In the genomic region with DNA sequence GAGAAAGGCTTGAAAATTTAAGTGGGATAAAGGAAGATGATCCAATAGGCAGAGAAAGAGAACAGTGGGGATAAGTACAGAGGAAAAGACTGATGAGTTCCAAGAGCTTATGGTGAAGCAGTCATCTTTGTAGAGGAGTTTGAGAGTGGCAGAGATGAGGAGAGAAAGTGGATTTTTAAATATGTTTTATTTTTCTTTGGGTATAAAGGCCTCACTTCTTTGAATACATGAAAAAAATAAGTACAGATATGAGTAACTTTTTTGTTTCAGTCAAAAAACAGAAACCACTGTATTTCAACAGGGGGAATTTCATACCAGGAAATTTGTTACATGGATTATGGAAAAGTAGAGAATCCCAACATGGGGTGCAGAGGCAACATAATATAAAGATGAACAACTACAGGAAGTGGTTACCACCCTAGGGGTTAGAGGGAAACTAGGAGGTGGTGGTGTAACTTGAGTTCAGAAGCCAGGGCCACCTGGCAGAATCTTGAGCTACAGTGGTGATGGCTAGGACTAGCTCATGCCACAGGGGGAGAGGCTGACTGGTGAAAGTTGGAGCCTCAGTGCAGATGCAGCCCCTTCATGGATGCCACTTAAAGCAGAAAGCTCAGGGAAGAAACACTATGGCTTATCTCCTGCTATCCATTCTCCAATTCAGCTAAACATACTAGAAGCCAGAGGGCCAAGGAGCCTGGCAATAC, we compare ENCODE assay signal across 2 cellular contexts.
TF ChIP-seq lines count a peak whose summit lies in the region.

No MANE protein-coding gene starts in this region.

TF ChIP-seq in GM12878, 131 proteins besides CTCF, POLR2A, EP300 and RAD21:
- peak; percentile 84 for TF ChIP-seq DPF2 (IDR thresholded peaks at IDR 0.05)
- TF ChIP-seq SKIL (IDR thresholded peaks at IDR 0.05; ENCODE audit: low read depth, poor library complexity, severe bottlenecking): peak; percentile 11
- TF ChIP-seq SMARCA5 (IDR thresholded peaks at IDR 0.05): peak; percentile 72; the same call in 1 of the 2 replicates
- no peak for TF ChIP-seq NFYA (IDR thresholded peaks at IDR 0.05; ENCODE audit: borderline replicate concordance, low read depth, low read length)
- no peak for TF ChIP-seq ZSCAN29 (IDR thresholded peaks at IDR 0.05)
- TF ChIP-seq MEF2B (IDR thresholded peaks at IDR 0.05; ENCODE audit: partially characterized antibody, poor library complexity, severe bottlenecking): peak; percentile 31
- TF ChIP-seq NFIC (IDR thresholded peaks at IDR 0.05; ENCODE audit: low read depth, low read length): peak; percentile 19; the same call in 1 of the 2 replicates
- TF ChIP-seq EED (IDR thresholded peaks at IDR 0.05; ENCODE audit: low read depth): peak; percentile 59; the same call in 1 of the 2 replicates
- TF ChIP-seq IKZF2 (IDR thresholded peaks at IDR 0.05): peak; percentile 82 to 84; a peak in 3 of 4 replicates
- 0 out of 2 replicates have a peak, but pooled peaks have one; percentile 37 for TF ChIP-seq TCF12 (IDR thresholded peaks at IDR 0.05; ENCODE audit: low read depth, low read length)
- TF ChIP-seq GATAD2B (conservative IDR thresholded peaks at IDR 0.05; ENCODE audit: low read depth): 0 out of 2 replicates have a peak, but pooled peaks have one; percentile 31
- peak; percentile 59 for TF ChIP-seq JUNB (IDR thresholded peaks at IDR 0.05)
- TF ChIP-seq IKZF1 (conservative IDR thresholded peaks at IDR 0.05): peak; percentile 82
- no peak for TF ChIP-seq CBFB (IDR thresholded peaks at IDR 0.05; ENCODE audit: low read depth)
- peak; percentile 50 for TF ChIP-seq RUNX3 (IDR thresholded peaks at IDR 0.05; ENCODE audit: low read length)

TF ChIP-seq in HepG2, 621 proteins besides CTCF, POLR2A, EP300 and RAD21:
- TF ChIP-seq, protein P1, sequence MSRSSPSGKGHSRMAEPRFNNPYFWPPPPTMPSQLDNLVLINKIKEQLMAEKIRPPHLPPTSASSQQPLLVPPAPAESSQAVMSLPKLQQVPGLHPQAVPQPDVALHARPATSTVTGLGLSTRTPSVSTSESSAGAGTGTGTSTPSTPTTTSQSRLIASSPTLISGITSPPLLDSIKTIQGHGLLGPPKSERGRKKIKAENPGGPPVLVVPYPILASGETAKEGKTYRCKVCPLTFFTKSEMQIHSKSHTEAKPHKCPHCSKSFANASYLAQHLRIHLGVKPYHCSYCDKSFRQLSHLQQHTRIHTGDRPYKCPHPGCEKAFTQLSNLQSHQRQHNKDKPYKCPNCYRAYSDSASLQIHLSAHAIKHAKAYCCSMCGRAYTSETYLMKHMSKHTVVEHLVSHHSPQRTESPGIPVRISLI (CRISPR knock-in tag; IDR thresholded peaks at IDR 0.05; ENCODE audit: borderline replicate concordance): no peak
- TF ChIP-seq ARID3A (IDR thresholded peaks at IDR 0.05; ENCODE audit: low read depth, low read length): no peak
- TF ChIP-seq, protein P2, sequence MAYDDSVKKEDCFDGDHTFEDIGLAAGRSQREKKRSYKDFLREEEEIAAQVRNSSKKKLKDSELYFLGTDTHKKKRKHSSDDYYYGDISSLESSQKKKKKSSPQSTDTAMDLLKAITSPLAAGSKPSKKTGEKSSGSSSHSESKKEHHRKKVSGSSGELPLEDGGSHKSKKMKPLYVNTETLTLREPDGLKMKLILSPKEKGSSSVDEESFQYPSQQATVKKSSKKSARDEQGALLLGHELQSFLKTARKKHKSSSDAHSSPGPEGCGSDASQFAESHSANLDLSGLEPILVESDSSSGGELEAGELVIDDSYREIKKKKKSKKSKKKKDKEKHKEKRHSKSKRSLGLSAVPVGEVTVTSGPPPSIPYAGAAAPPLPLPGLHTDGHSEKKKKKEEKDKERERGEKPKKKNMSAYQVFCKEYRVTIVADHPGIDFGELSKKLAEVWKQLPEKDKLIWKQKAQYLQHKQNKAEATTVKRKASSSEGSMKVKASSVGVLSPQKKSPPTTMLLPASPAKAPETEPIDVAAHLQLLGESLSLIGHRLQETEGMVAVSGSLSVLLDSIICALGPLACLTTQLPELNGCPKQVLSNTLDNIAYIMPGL (CRISPR knock-in tag; IDR thresholded peaks at IDR 0.05; ENCODE audit: borderline replicate concordance in 1 of 2, low read depth in 1 of 2): no peak
- TF ChIP-seq ZNF253 (CRISPR knock-in tag; IDR thresholded peaks at IDR 0.05; ENCODE audit: borderline replicate concordance): no peak
- TF ChIP-seq ZNF75D (CRISPR knock-in tag; IDR thresholded peaks at IDR 0.05; ENCODE audit: borderline replicate concordance): no peak
- TF ChIP-seq ELF1 (CRISPR knock-in tag; IDR thresholded peaks at IDR 0.05): no peak
